In the genomic region with DNA sequence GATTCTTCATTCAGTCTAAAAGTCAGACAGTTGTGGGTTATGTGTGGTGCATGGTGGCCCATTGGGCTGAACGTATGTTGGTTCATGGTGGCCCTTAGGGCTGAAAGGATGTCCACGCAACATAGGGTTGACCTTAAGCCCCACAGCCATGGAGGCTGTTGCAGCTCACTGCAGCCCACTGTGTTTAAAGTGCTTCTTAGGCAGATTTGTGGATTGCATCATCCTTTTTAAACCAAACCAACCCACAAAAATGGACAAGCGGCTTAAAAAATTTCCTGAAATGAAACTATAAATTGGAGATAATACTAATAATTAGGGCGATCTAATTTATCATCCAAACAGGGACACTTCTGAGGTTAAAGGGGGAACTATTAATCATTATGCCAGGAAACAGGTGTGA, we compare ENCODE assay signal across 33 cellular contexts.
A peak's percentile ranks its signal among the peaks of the same experiment; 100 is the strongest.
DNase-seq lines count a peak whose midpoint lies in the region; ATAC-seq, FAIRE-seq and TF ChIP-seq lines count a peak whose summit lies in the region.
"Had no signal": no experiment of that assay in that cellular context is flagged by ENCODE, and none has a peak within 500 bp of the region (broad histone marks: within the 10 kb centered on the region; RNA-seq: fewer than 3 reads in every experiment).

No MANE protein-coding gene starts in this region.

- H2BK120ac ChIP-seq in IMR-90 (ENCODE audit: low read depth, low read length): no peak overlapping the region

- H3K9me3 ChIP-seq in IMR-90 (ENCODE audit: control insufficient read depth, insufficient read depth, low read length) (peaks cover 13% of the 10 kb centered on the region; the same call in 1 of the 2 replicates), K562 (replicated peaks; ENCODE audit: control insufficient read depth, insufficient read depth, low read depth, low read length) (no peaks in the 10 kb centered on the region), osteoblast (ENCODE audit: low read depth, low read length) (peaks cover 2% of the 10 kb centered on the region), body of pancreas (peaks cover 0 to 5% (median 0%) of the 10 kb centered on the region in 3 donors), Peyer's patch (no peaks in the 10 kb centered on the region), right atrium auricular region (peaks cover 0 to 4% of the 10 kb centered on the region in 2 donors)
- H3K9me3 ChIP-seq: A549, BE2C had no signal

- H3K36me3 ChIP-seq in IMR-90 (ENCODE audit: control insufficient read depth, insufficient read depth, low read length) (no peaks in the 10 kb centered on the region), K562 (ENCODE audit: control insufficient read depth, insufficient read depth, low read length) (no peaks in the 10 kb centered on the region), osteoblast (ENCODE audit: insufficient read depth, low read length) (no peaks in the 10 kb centered on the region), body of pancreas (replicated peaks in 1 of 2; ENCODE audit: insufficient read depth in 1 of 2, low read depth in 2 of 2) (no peaks in the 10 kb centered on the region), Peyer's patch (no peaks in the 10 kb centered on the region), right atrium auricular region (no peaks in the 10 kb centered on the region)
- H3K36me3 ChIP-seq: BE2C had no signal

- WGBS in IMR-90 (ENCODE audit: extremely low coverage in 2 of 2, insufficient read length in 1 of 2), 2 experiments: no CpG with 5 or more reads among the region's 4 CpGs
- 2% methylated on average over 4 of the region's 4 CpGs for WGBS in K562 (ENCODE audit: insufficient coverage, low coverage, missing lambda C conversion rate)
- WGBS in body of pancreas, 2 donors: 73 to 82% methylated on average over 4 of the region's 4 CpGs

- H2AK9ac ChIP-seq in IMR-90 (replicated peaks; ENCODE audit: low read depth, low read length, poor library complexity): no peak overlapping the region

- H4K5ac ChIP-seq in IMR-90 (ENCODE audit: low read depth, low read length): no peak overlapping the region

- POLR2A ChIA-PET in IMR-90 (lab: Charles Lee; ENCODE audit: unreplicated experiment): no interaction called here
- POLR2A ChIA-PET in K562 (lab: Yijun Ruan, JAX): interaction anchor here (0.5 kb wide), 1 partner anchor 12 kb away, joined by 3 read pairs; no protein-coding TSS in a partner anchor

- dilution Hi-C loops in IMR-90 (cut with HindIII; ENCODE audit: low sequenced_read_pairs, unreplicated experiment): no loop called here

- no peaks in the 10 kb centered on the region for H3K79me2 ChIP-seq in K562 (ENCODE audit: control insufficient read depth, insufficient read depth, low read length)
- H3K79me2 ChIP-seq in osteoblast (ENCODE audit: insufficient read depth, low read length): no peaks in the 10 kb centered on the region

- ATAC-seq in IMR-90 (ENCODE audit: low read depth): no peak
- ATAC-seq in K562: no peak
- ATAC-seq in body of pancreas: no peak
- ATAC-seq: A549; CD8-positive, alpha-beta T cell had no signal

- no peak overlapping the region for H3K18ac ChIP-seq in IMR-90 (ENCODE audit: low read depth, low read length)

- CTCF ChIA-PET in IMR-90 (lab: Yijun Ruan, JAX) (no interaction called here), K562 (lab: Yijun Ruan, JAX; ENCODE audit: low intra/inter-chr PET ratio) (no interaction called here)

- no peak overlapping the region for H3K4me3 ChIP-seq in IMR-90 (ENCODE audit: insufficient read depth, low read depth, low read length)
- no peak overlapping the region for H3K4me3 ChIP-seq in K562
- no peak overlapping the region for H3K4me3 ChIP-seq in osteoblast (ENCODE audit: insufficient read depth, low read length)
- no peak overlapping the region for H3K4me3 ChIP-seq in body of pancreas
- H3K4me3 ChIP-seq in Peyer's patch: no peak overlapping the region
- H3K4me3 ChIP-seq in right atrium auricular region: no peak overlapping the region
- H3K4me3 ChIP-seq: A549; BLaER1; BLaER1 treated with 17β-estradiol and CSF1 and Interleukin-3, amounts not matched to agents 10 nM and 100 nM had no signal

- no peak overlapping the region for H3K56ac ChIP-seq in IMR-90 (ENCODE audit: extremely low read depth, insufficient read depth, low read length)

- H3K23ac ChIP-seq in IMR-90 (ENCODE audit: low read depth, low read length): no peak overlapping the region

- no peak overlapping the region for H2BK20ac ChIP-seq in IMR-90 (ENCODE audit: low read depth, low read length)

- FAIRE-seq in K562 (lab: Jason Lieb, UNC): no peak
- FAIRE-seq: A204.1, A549, D721Med had no signal

- H4K91ac ChIP-seq in IMR-90 (ENCODE audit: insufficient read depth, low read depth, low read length): no peak overlapping the region

- intact Hi-C loops in IMR-90 (cut with micrococcal nuclease) (no loop called here), K562 (cut with micrococcal nuclease) (no loop called here), body of pancreas (cut with DNase I) (no loop called here)

- BruUV-seq in IMR-90 (replicated peaks; lab: Mats Ljungman, UMichigan): no TSS peak
- BruUV-seq in K562 (replicated peaks; lab: Mats Ljungman, UMichigan): no TSS peak

- H3K9ac ChIP-seq in IMR-90 (ENCODE audit: low read depth, low read length): no peak overlapping the region
- H3K9ac ChIP-seq in K562 (ENCODE audit: insufficient read depth in 1 of 2, low read depth in 2 of 2, low read length in 2 of 2): no peak overlapping the region
- H3K9ac ChIP-seq: BLaER1; BLaER1 treated with 17β-estradiol and CSF1 and Interleukin-3, amounts not matched to agents 10 nM and 100 nM had no signal

- H4K8ac ChIP-seq in IMR-90 (ENCODE audit: low read depth in 2 of 2, low read length in 2 of 2): no peak overlapping the region

- H3K4me1 ChIP-seq in IMR-90 (ENCODE audit: control insufficient read depth, insufficient read depth, low read length) (no peaks in the 10 kb centered on the region; the same call in 1 of the 2 replicates), K562 (replicated peaks in 1 of 2; ENCODE audit: control insufficient read depth in 2 of 2, insufficient read depth in 2 of 2, low read length in 2 of 2) (no peaks in the 10 kb centered on the region), osteoblast (ENCODE audit: insufficient read depth, low read length) (no peaks in the 10 kb centered on the region), body of pancreas (peaks cover 9% of the 10 kb centered on the region), Peyer's patch (no peaks in the 10 kb centered on the region), right atrium auricular region (no peaks in the 10 kb centered on the region)
- H3K4me1 ChIP-seq: A549; BE2C; BLaER1; BLaER1 treated with 17β-estradiol and CSF1 and Interleukin-3, amounts not matched to agents 10 nM and 100 nM; Caco-2 had no signal

- TF ChIP-seq CTCF in IMR-90 (conservative IDR thresholded peaks at IDR 0.05; ENCODE audit: low read depth, low read length) (no peak), K562 (IDR thresholded peaks at IDR 0.05 in 2 of 3, conservative IDR thresholded peaks at IDR 0.05 in 1 of 3; ENCODE audit: insufficient read depth in 2 of 3, low read depth in 1 of 3, low read length in 3 of 3) (no peak), osteoblast (IDR thresholded peaks at IDR 0.05; ENCODE audit: extremely low read depth, low read depth, low read length) (no peak), body of pancreas (IDR thresholded peaks at IDR 0.05) (no peak), Peyer's patch (IDR thresholded peaks at IDR 0.05) (no peak), right atrium auricular region (IDR thresholded peaks at IDR 0.05) (no peak)

- no peak overlapping the region for H3K4ac ChIP-seq in IMR-90 (ENCODE audit: low read depth, low read length)

- in situ Hi-C loops in IMR-90 (cut with MboI; ENCODE audit: low sequenced_read_pairs): no loop called here
- in situ Hi-C loops in K562 (cut with MboI): no loop called here

- no peak overlapping the region for H2BK5ac ChIP-seq in IMR-90 (ENCODE audit: low read depth, low read length, poor library complexity, severe bottlenecking)

- H3K9me1 ChIP-seq in IMR-90 (ENCODE audit: insufficient read depth, low read length) (no peaks in the 10 kb centered on the region), K562 (ENCODE audit: control insufficient read depth, insufficient read depth, low read length) (no peaks in the 10 kb centered on the region)

- TF ChIP-seq EP300 in K562 (IDR thresholded peaks at IDR 0.05; ENCODE audit: low read length): no peak

- no peaks in the 10 kb centered on the region for H3K79me1 ChIP-seq in IMR-90 (ENCODE audit: low read depth in 1 of 2, low read length in 2 of 2)

- H3K27me3 ChIP-seq in IMR-90 (ENCODE audit: control insufficient read depth, insufficient read depth, low read length) (peaks cover 2% of the 10 kb centered on the region), K562 (ENCODE audit: control insufficient read depth in 2 of 2, insufficient read depth in 2 of 2, low read length in 2 of 2) (no peaks in the 10 kb centered on the region), osteoblast (ENCODE audit: insufficient read depth, low read length) (no peaks in the 10 kb centered on the region), body of pancreas (no peaks in the 10 kb centered on the region), Peyer's patch (no peaks in the 10 kb centered on the region), right atrium auricular region (no peaks in the 10 kb centered on the region)
- H3K27me3 ChIP-seq: BE2C; BLaER1; BLaER1 treated with 17β-estradiol and CSF1 and Interleukin-3, amounts not matched to agents 10 nM and 100 nM had no signal

- no peak overlapping the region for H3K14ac ChIP-seq in IMR-90 (replicated peaks; ENCODE audit: low read depth, low read length)

- H3K27ac ChIP-seq in IMR-90 (ENCODE audit: insufficient read depth, low read length) (no peak overlapping the region), K562 (ENCODE audit: extremely low read depth, low read depth, low read length) (no peak overlapping the region), osteoblast (ENCODE audit: low read depth, low read length) (no peak overlapping the region), body of pancreas (no peak overlapping the region), Peyer's patch (no peak overlapping the region), right atrium auricular region (no peak overlapping the region)
- H3K27ac ChIP-seq: 22Rv1; A549; BLaER1; BLaER1 treated with 17β-estradiol and CSF1 and Interleukin-3, amounts not matched to agents 10 nM and 100 nM; C4-2B had no signal

- no peak overlapping the region for H2BK15ac ChIP-seq in IMR-90 (ENCODE audit: low read depth, low read length)

- DNase-seq in IMR-90 (no peak), K562 (ENCODE audit: extremely low read depth in 1 of 4, low spot score in 3 of 4) (no peak), osteoblast (ENCODE audit: insufficient read length, low spot score, missing footprints) (peak; percentile 22), body of pancreas (no peak), Peyer's patch (no peak), right atrium auricular region (ENCODE audit: low spot score) (no peak)
- DNase-seq: 8988T; ACHN; AML-193; BE2C; C1 segment of cervical spinal cord; Caco-2; Calu3; CD4-positive, alpha-beta memory T cell; CD4-positive, alpha-beta T cell; CD4-positive, CD25-positive, alpha-beta regulatory T cell; CD8-positive, alpha-beta memory T cell; CD8-positive, alpha-beta T cell; COR-L47; DMS 273 treated with DMSO at 0.1 percent for 48 hours; DMS153; DMS53; DMS79; DMS79 treated with DMSO at 0.1 percent for 48 hours; DND-41; EL had no signal

- no peak overlapping the region for H3K4me2 ChIP-seq in IMR-90 (ENCODE audit: low read depth, low read length)
- no peak overlapping the region for H3K4me2 ChIP-seq in K562 (ENCODE audit: insufficient read depth, low read length)
- H3K4me2 ChIP-seq in osteoblast (ENCODE audit: insufficient read depth, low read length): no peak overlapping the region
- H3K4me2 ChIP-seq: A549; BLaER1; BLaER1 treated with 17β-estradiol and CSF1 and Interleukin-3, amounts not matched to agents 10 nM and 100 nM had no signal

- no peak for TF ChIP-seq RAD21 in IMR-90 (IDR thresholded peaks at IDR 0.05; ENCODE audit: low read length)
- no peak for TF ChIP-seq RAD21 in K562 (CRISPR knock-in tag; conservative IDR thresholded peaks at IDR 0.05 in 1 of 2, IDR thresholded peaks at IDR 0.05 in 1 of 2)

- no peak overlapping the region for H2AFZ ChIP-seq in IMR-90 (replicated peaks; ENCODE audit: low read length, poor library complexity)
- H2AFZ ChIP-seq in K562 (ENCODE audit: low read depth, low read length): no peak overlapping the region
- no peak overlapping the region for H2AFZ ChIP-seq in osteoblast (ENCODE audit: low read length)

- H2AK5ac ChIP-seq in IMR-90 (ENCODE audit: low read depth, low read length): no peak overlapping the region

- TF ChIP-seq POLR2A in IMR-90 (IDR thresholded peaks at IDR 0.05; ENCODE audit: low read depth, low read length) (no peak), K562 (conservative IDR thresholded peaks at IDR 0.05) (no peak), body of pancreas (IDR thresholded peaks at IDR 0.05) (no peak), Peyer's patch (IDR thresholded peaks at IDR 0.05) (no peak)

- H4K20me1 ChIP-seq in IMR-90 (ENCODE audit: insufficient read depth, low read length): no peaks in the 10 kb centered on the region
- H4K20me1 ChIP-seq in K562 (replicated peaks; ENCODE audit: control insufficient read depth, insufficient read depth, low read length): no peaks in the 10 kb centered on the region
- H4K20me1 ChIP-seq in osteoblast (ENCODE audit: insufficient read depth, low read length): no peaks in the 10 kb centered on the region
- H4K20me1 ChIP-seq: BLaER1; BLaER1 treated with 17β-estradiol and CSF1 and Interleukin-3, amounts not matched to agents 10 nM and 100 nM had no signal
